Comparison of ENCODE assay signal across 12 cellular contexts in the genomic region with DNA sequence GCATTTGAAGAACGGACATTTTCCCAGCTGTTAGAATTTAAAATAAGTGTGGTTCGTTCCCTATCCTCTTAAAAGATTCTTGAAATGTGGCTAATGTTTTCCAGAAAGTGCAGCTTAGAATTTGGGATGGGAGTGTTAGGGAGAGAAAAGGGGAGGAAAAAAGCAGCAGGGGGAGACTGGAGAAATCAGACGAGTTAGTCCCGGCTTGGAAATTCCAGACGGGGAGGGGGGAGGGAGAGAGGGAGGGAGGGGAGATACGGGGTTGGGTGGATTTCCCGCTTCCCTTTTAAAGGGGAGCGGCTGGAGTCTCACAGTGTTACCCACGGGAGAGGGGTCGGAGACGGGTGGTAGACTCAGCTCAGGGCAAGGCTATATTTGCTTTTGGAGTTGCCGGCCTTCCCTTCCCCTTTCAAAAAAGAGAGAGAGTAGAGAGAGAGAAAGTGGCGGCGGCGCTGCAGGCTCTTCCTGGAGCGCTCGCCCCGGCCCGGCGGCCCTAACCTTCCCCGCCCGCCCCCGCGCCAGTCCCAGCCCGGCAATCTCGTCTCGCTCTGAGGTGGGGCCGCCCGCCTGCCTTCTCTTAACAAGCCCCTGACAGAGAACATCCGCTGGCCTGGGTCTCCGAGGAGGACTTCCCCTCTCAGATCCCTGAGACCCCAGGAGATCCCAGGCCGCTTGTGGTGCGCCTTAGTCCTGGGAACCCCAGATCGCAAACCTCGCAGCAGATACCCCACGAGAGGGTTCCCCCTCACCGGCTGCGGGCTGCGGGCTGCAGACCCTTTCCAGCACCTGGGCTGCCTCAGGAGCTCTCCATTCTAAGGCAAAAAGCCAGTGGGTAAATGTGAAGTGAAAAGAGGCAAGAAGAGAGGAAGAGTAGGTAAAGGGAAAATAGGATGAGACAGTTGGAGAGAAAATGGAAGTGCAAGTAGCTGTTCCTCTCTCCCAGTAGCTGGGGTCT. TPM values are rescaled to one million over a fixed set of nuclear protein-coding genes. Genes with fewer than 3 reads are reported as not detected.
A peak's percentile ranks its signal among the peaks of the same experiment; 100 is the strongest.
DNase-seq lines count a peak whose midpoint lies in the region; ATAC-seq and TF ChIP-seq lines count a peak whose summit lies in the region.
"Had no signal": no experiment of that assay in that cellular context is flagged by ENCODE, and none has a peak within 500 bp of the region (broad histone marks: within the 10 kb centered on the region; RNA-seq: fewer than 3 reads in every experiment).

No MANE protein-coding gene starts in this region.

- no peak overlapping the region for H3K27ac ChIP-seq in iPS-18a (ENCODE audit: low read length)
- H3K27ac ChIP-seq: left ventricle myocardium inferior had no signal

- H3K27me3 ChIP-seq in iPS-18a (ENCODE audit: control insufficient read depth, insufficient read depth, low read length): no peaks in the 10 kb centered on the region

- no peak for TF ChIP-seq CTCF in type B pancreatic cell (conservative IDR thresholded peaks at IDR 0.05)

- H3K27ac Mint-ChIP-seq in type B pancreatic cell: peak overlapping the region; percentile 35

- peak overlapping the region; percentile 80 for H3K4me3 Mint-ChIP-seq in type B pancreatic cell

- H3K9me3 Mint-ChIP-seq in type B pancreatic cell: peaks cover 3% of the 10 kb centered on the region

- H3K36me3 ChIP-seq in iPS-18a (ENCODE audit: control insufficient read depth, low read depth, low read length): peaks cover 42% of the 10 kb centered on the region
- H3K36me3 ChIP-seq: left ventricle myocardium inferior had no signal

- H3K4me1 Mint-ChIP-seq in type B pancreatic cell (ENCODE audit: unreplicated experiment): peaks cover 65% of the 10 kb centered on the region

- ATAC-seq in HG02623 (IDR thresholded peaks at IDR 0.05; ENCODE audit: unreplicated experiment): no peak
- no peak for ATAC-seq in GM21515 (IDR thresholded peaks at IDR 0.05; ENCODE audit: unreplicated experiment)

- H3K36me3 Mint-ChIP-seq in type B pancreatic cell: peaks cover 43% of the 10 kb centered on the region

- peaks cover 53% of the 10 kb centered on the region for H3K4me1 ChIP-seq in iPS-18a (ENCODE audit: control insufficient read depth, low read depth, low read length)

- peak; percentile 59 for DNase-seq in activated effector memory CD4-positive, alpha-beta T cell treated with anti-CD3 and anti-CD28 coated beads, Interleukin-2, amount 50 U/mL, for 16 hours
- DNase-seq in activated effector memory CD4-positive, alpha-beta T cell treated with Interleukin-2 at 50 U/mL for 16 hours: no peak
- peak; percentile 54 for DNase-seq in activated CD8-positive, alpha-beta memory T cell treated with anti-CD3 and anti-CD28 coated beads, Interleukin-2, amount 50 U/mL, for 48 hours
- DNase-seq in type B pancreatic cell (ENCODE audit: extremely low spot score, unreplicated experiment) (peak; percentile 68), HT-29 (ENCODE audit: low spot score) (no peak)
- DNase-seq: activated T-cell treated with anti-CD3 and anti-CD28 coated beads, Interleukin-2, amount 50 U/mL, for 1 hour; left ventricle myocardium inferior; NCI-H2107 had no signal

- no peaks in the 10 kb centered on the region for H3K27me3 Mint-ChIP-seq in type B pancreatic cell

- peak overlapping the region; percentile 100 for H3K9ac ChIP-seq in iPS-18a (ENCODE audit: low read length)

- H3K9me3 ChIP-seq in iPS-18a (ENCODE audit: control insufficient read depth, low read depth, low read length): no peaks in the 10 kb centered on the region
- H3K9me3 ChIP-seq: left ventricle myocardium inferior had no signal

- peak overlapping the region; percentile 99 for H3K4me3 ChIP-seq in iPS-18a (ENCODE audit: low read length)
- H3K4me3 ChIP-seq: left ventricle myocardium inferior had no signal

RNA-seq across cellular contexts. Expression of a gene that starts 6.6 kb away (rescaled TPM):
- 104 and 232 TPM in 2 replicates for total RNA-seq in type B pancreatic cell (ENCODE audit: low replicate concordance)
- not detected in 2 replicates for total RNA-seq in HT-29 (2014; rRNA removed; shearing (Covaris generic))
- total RNA-seq: left ventricle myocardium inferior had no signal

RNA-seq across cellular contexts. Expression of a gene that starts 35.4 kb away (rescaled TPM):
- 0.69 TPM in 1 of 2 replicates, not detected in the other for total RNA-seq in type B pancreatic cell (ENCODE audit: low replicate concordance)
- not detected in 2 replicates for total RNA-seq in HT-29 (2014; rRNA removed; shearing (Covaris generic))
- total RNA-seq: left ventricle myocardium inferior, skeletal muscle tissue had no signal

RNA-seq across cellular contexts. Expression of a gene that starts 59.2 kb away (rescaled TPM):
- total RNA-seq in type B pancreatic cell (ENCODE audit: low replicate concordance): 97.2 and 117 TPM in 2 replicates
- 93.9 and 141 TPM in 2 replicates for total RNA-seq in HT-29 (2014; rRNA removed; shearing (Covaris generic))

Comparison
In these comparisons a context has a peak if more than half of its experiments do, and no peak if none do; other contexts are left out.
1. DNase-seq: peak in activated effector memory CD4-positive, alpha-beta T cell treated with anti-CD3 and anti-CD28 coated beads, Interleukin-2, amount 50 U/mL, for 16 hours (single experiment), activated CD8-positive, alpha-beta memory T cell treated with anti-CD3 and anti-CD28 coated beads, Interleukin-2, amount 50 U/mL, for 48 hours (single experiment) and type B pancreatic cell (single experiment); none in activated effector memory CD4-positive, alpha-beta T cell treated with Interleukin-2 at 50 U/mL for 16 hours (single experiment) and HT-29 (single experiment).
2. RNA of a gene that starts 6.6 kb away (total RNA-seq): 104 to 232 TPM in type B pancreatic cell; not detected in HT-29; every median in the first group is over 100 times any median in the second.